8 cellular contexts compared by ENCODE assay signal in the genomic region with DNA sequence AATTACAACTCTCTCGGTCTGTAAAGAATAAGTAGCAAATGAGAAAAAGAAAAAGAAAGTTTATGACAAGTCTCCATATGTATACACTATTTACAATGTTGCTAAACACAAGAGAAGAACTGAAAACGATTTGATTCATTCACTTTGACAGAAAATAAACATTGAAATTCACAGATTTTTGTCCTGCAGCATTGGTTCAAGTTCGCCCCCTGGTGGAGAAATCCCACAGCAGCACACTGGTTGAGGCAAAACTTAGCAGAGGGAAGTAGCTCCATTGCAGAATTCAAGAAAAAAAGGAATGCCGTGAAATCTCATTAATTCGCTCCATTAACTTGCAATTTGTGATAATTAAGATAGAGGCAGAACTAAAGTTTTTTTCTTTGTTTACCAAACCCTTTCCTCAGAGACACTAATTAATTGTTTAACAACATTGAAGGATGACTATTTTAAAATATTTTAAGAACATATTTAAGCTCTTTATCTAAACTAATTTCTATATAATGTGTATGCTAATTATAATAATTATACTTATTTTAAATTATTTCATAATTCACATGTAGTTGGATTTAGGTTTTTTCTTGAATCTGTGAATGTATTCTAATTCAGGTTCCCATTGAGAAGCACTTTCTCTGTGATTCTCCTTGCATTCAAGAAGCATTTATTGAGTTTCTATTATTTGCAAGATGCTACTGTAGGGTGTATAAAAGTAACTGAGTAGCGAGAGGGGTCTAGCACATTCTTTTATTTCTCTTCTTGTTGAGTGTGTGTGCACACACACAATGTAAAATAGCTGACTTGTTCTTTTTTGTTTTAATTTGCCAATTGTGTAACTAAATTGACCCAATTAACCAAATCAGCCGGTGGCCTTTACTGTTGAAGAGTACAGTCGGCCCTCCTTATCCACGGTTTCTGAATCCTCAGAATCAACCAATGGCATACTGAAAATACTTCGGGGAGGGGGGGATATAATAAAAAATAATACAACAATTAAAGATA.
DNase-seq lines count a peak whose midpoint lies in the region; ATAC-seq and TF ChIP-seq lines count a peak whose summit lies in the region.

No MANE protein-coding gene starts in this region.

- H3K4me3 Mint-ChIP-seq in Calu3 (ENCODE audit: low read depth, unreplicated experiment): no peak overlapping the region

- 12% methylated on average over 10 of the region's 10 CpGs for WGBS in right lobe of liver (ENCODE audit: insufficient coverage, low coverage, low lambda C conversion rate, missing lambda C conversion rate)

- no peaks in the 10 kb centered on the region for H3K4me1 ChIP-seq in right lobe of liver

- intact Hi-C loops in Calu3 (cut with micrococcal nuclease; ENCODE audit: unreplicated experiment) (loop anchor here (1.0 kb wide), 1 partner anchor 108 kb away; no protein-coding TSS in a partner anchor), right lobe of liver (cut with DNase I) (loop anchor here in 1 of 2 donors (5.0 kb wide), 1 partner anchor 106 kb away; no protein-coding TSS in a partner anchor)

- TF ChIP-seq CTCF in Calu3 (IDR thresholded peaks at IDR 0.05; ENCODE audit: unreplicated experiment): peak; percentile 84
- TF ChIP-seq CTCF in choroid plexus epithelial cell (conservative IDR thresholded peaks at IDR 0.05; ENCODE audit: low read depth, low read length): peak; percentile 99
- TF ChIP-seq CTCF in right lobe of liver (IDR thresholded peaks at IDR 0.05): peak; percentile 88 to 98 (median 96)

- H3K4me3 ChIP-seq in choroid plexus epithelial cell (ENCODE audit: low read depth, low read length): no peak overlapping the region
- no peak overlapping the region for H3K4me3 ChIP-seq in right lobe of liver

- CTCF ChIA-PET in Calu3 (lab: Charles Lee): interaction anchor here (0.5 to 1.5 kb wide), 14 partner anchors 10 to 527 kb away, joined by 3 to 26 read pairs (median 4); partner anchors contain the start of genes COL4A3, COL4A4 and MFF

- no peak overlapping the region for H3K27ac ChIP-seq in right lobe of liver

- no peaks in the 10 kb centered on the region for H3K36me3 ChIP-seq in right lobe of liver

- DNase-seq in Calu3: peak; percentile 81
- peak; percentile 2 for DNase-seq in NCI-H1092 (lab: John Stamatoyannopoulos, UW)
- DNase-seq in activated CD4-positive, alpha-beta T cell treated with anti-CD3 and anti-CD28 coated beads for 24 hours (ENCODE audit: low read depth in 2 of 2): peak; percentile 49 to 57
- peak; percentile 83 for DNase-seq in choroid plexus epithelial cell (ENCODE audit: low read depth)
- peak in 2 of 3 donors; percentile 62 to 74 for DNase-seq in right lobe of liver
- peak; percentile 28 to 47 (median 44) for DNase-seq in stimulated activated CD4-positive, alpha-beta T cell treated with anti-CD3 and anti-CD28 coated beads, TNF-alpha, amount 100 ng/mL, for 48 hours (ENCODE audit: low read depth in 3 of 3)

- no peaks in the 10 kb centered on the region for H3K4me1 Mint-ChIP-seq in Calu3 (ENCODE audit: low read depth, unreplicated experiment)

- no peaks in the 10 kb centered on the region for H3K27me3 ChIP-seq in right lobe of liver

- H3K27ac Mint-ChIP-seq in Calu3 (ENCODE audit: unreplicated experiment): no peak overlapping the region

- no TSS peak for BruUV-seq in Calu3 (replicated peaks; lab: Mats Ljungman, UMichigan)

- ATAC-seq in GM21515 (IDR thresholded peaks at IDR 0.05; ENCODE audit: unreplicated experiment) (peak; percentile 75), right lobe of liver (peak; percentile 76 to 84 (median 82)), HG02973 (IDR thresholded peaks at IDR 0.05; ENCODE audit: unreplicated experiment) (no peak)

- TF ChIP-seq POLR2A in right lobe of liver (IDR thresholded peaks at IDR 0.05): no peak

- no peaks in the 10 kb centered on the region for H3K9me3 Mint-ChIP-seq in Calu3 (ENCODE audit: low read depth, unreplicated experiment)

- no peaks in the 10 kb centered on the region for H3K9me3 ChIP-seq in right lobe of liver

- H3K36me3 Mint-ChIP-seq in Calu3 (ENCODE audit: insufficient read depth, unreplicated experiment): no peaks in the 10 kb centered on the region

- no peaks in the 10 kb centered on the region for H3K27me3 Mint-ChIP-seq in Calu3 (ENCODE audit: unreplicated experiment)

Comparison
In these comparisons a context has a peak if more than half of its experiments do, and no peak if none do; other contexts are left out.
1. DNase-seq: peak in every context shown above with its lines; median percentile 83 in choroid plexus epithelial cell; 81 in Calu3; 68 in right lobe of liver; 53 in activated CD4-positive, alpha-beta T cell treated with anti-CD3 and anti-CD28 coated beads for 24 hours; 44 in stimulated activated CD4-positive, alpha-beta T cell treated with anti-CD3 and anti-CD28 coated beads, TNF-alpha, amount 100 ng/mL, for 48 hours; 2 in NCI-H1092.